ENCODE assay signal across 1 cellular context in the genomic region with DNA sequence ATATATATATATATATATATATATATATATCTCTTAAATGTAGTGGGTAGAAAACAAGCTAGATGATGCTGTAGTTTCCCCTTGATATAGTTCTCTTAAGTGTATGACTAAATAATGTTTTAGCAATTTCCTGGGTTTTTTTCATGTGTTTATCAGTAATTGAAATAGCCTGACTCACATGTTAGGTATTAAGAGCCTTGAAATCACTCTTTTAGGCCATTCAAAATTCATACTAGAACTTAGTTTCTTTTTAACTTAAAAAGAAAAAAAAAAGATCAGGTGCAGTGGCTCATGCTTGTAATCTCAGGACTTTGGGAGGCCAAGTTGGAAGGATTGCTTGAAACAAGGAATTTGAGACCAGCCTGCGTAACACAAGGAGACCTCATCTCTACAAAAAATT.
A peak's percentile ranks its signal among the peaks of the same experiment; 100 is the strongest.
TF ChIP-seq lines count a peak whose summit lies in the region.

No MANE protein-coding gene starts in this region.

TF ChIP-seq in endothelial cell of umbilical vein, 7 proteins besides CTCF, POLR2A, EP300 and RAD21:
- no peak for TF ChIP-seq MYC (IDR thresholded peaks at IDR 0.05; ENCODE audit: low read depth, low read length)
- peak; percentile 27 for TF ChIP-seq FOS (IDR thresholded peaks at IDR 0.05; ENCODE audit: borderline replicate concordance, insufficient read depth, low read length)
